1 cellular context compared by ENCODE assay signal in genomic region chr1:59767119-59767518, GRCh38.
A peak's percentile ranks its signal among the peaks of the same experiment; 100 is the strongest.
TF ChIP-seq lines count a peak whose summit lies in the region.

No MANE protein-coding gene starts in this region.

TF ChIP-seq in SK-N-SH treated with all-trans-retinoic acid at 6 μM for 48 hours, 23 proteins besides CTCF, POLR2A, EP300 and RAD21 (continued from another document):
- TF ChIP-seq PATZ1 (CRISPR knock-in tag; IDR thresholded peaks at IDR 0.05; ENCODE audit: borderline replicate concordance): peak; percentile 86; the same call in 1 of the 2 replicates
- TF ChIP-seq TOX (CRISPR knock-in tag; IDR thresholded peaks at IDR 0.05; ENCODE audit: borderline replicate concordance): peak; percentile 87
- TF ChIP-seq TCF4 (CRISPR knock-in tag; IDR thresholded peaks at IDR 0.05; ENCODE audit: borderline replicate concordance): peak; percentile 85; the same call in 1 of the 2 replicates
- TF ChIP-seq ZNF70 (CRISPR knock-in tag; IDR thresholded peaks at IDR 0.05): no peak
- no peak for TF ChIP-seq GLIS3 (CRISPR knock-in tag; IDR thresholded peaks at IDR 0.05)
- no peak for TF ChIP-seq OSR1 (CRISPR knock-in tag; IDR thresholded peaks at IDR 0.05)
- TF ChIP-seq TSHZ2 (CRISPR knock-in tag; IDR thresholded peaks at IDR 0.05): peak; percentile 67; the same call in 1 of the 2 replicates
- TF ChIP-seq ZNF8 (CRISPR knock-in tag; IDR thresholded peaks at IDR 0.05): no peak
- peak; percentile 98 for TF ChIP-seq ISL1 (CRISPR knock-in tag; IDR thresholded peaks at IDR 0.05)
TF ChIP-seq in SK-N-SH treated with all-trans-retinoic acid at 6 μM for 48 hours: peak in this region for 8.
